1 cellular context compared by ENCODE assay signal in genomic region chr15:70241561-70242320, GRCh38.
TF ChIP-seq lines count a peak whose summit lies in the region.

No MANE protein-coding gene starts in this region.

TF ChIP-seq in H1, 55 proteins besides CTCF, POLR2A, EP300 and RAD21 (continued from another document):
- TF ChIP-seq ZNF274 (IDR thresholded peaks at IDR 0.05; ENCODE audit: borderline replicate concordance, extremely low read depth, low read length) (no peak), ATF2 (IDR thresholded peaks at IDR 0.05; ENCODE audit: low read length) (no peak), POLR2AphosphoS5 (IDR thresholded peaks at IDR 0.05; ENCODE audit: low read depth, low read length) (no peak), NANOG (IDR thresholded peaks at IDR 0.05; ENCODE audit: insufficient read depth, low read depth, low read length, poor library complexity, severe bottlenecking) (no peak), CBX8 (IDR thresholded peaks at IDR 0.05; ENCODE audit: borderline replicate concordance, low read depth, low read length) (no peak), TBP (IDR thresholded peaks at IDR 0.05; ENCODE audit: low read depth, low read length) (no peak), RBBP5 (IDR thresholded peaks at IDR 0.05; ENCODE audit: borderline replicate concordance, low read depth, low read length) (no peak), TCF12 (IDR thresholded peaks at IDR 0.05; ENCODE audit: low read depth, low read length) (no peak), SIRT6 (IDR thresholded peaks at IDR 0.05; ENCODE audit: low read length) (no peak), CHD1 (IDR thresholded peaks at IDR 0.05; ENCODE audit: low read depth, low read length) (no peak), CHD2 (IDR thresholded peaks at IDR 0.05; ENCODE audit: low read length) (no peak), EGR1 (IDR thresholded peaks at IDR 0.05; ENCODE audit: borderline replicate concordance, low read depth, low read length) (no peak)
